Comparison of ENCODE assay signal across 2 cellular contexts in the genomic region with DNA sequence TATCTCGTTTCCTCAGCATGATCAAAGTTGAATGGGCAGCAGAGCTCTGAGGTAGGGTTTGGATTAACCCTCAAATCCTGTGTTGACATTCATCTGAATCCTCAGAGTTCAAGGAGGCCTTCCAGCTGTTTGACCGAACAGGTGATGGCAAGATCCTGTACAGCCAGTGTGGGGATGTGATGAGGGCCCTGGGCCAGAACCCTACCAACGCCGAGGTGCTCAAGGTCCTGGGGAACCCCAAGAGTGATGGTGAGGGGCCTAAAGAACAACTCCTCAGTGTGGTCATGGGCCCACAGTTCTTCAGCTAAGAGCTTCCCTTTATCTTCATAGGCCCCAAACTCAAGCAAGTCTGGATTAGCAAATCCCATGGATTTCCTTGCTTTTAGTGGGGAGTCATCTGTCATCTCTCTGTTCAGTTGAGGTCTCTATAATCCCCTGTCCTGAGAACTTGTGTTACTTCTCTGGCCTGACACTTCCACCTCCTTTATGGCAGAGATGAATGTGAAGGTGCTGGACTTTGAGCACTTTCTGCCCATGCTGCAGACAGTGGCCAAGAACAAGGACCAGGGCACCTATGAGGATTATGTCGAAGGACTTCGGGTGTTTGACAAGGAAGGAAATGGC.
TF ChIP-seq lines count a peak whose summit lies in the region.

No MANE protein-coding gene starts in this region.

TF ChIP-seq in SK-N-SH, 30 proteins besides CTCF, POLR2A, EP300 and RAD21:
- TF ChIP-seq, protein P1, sequence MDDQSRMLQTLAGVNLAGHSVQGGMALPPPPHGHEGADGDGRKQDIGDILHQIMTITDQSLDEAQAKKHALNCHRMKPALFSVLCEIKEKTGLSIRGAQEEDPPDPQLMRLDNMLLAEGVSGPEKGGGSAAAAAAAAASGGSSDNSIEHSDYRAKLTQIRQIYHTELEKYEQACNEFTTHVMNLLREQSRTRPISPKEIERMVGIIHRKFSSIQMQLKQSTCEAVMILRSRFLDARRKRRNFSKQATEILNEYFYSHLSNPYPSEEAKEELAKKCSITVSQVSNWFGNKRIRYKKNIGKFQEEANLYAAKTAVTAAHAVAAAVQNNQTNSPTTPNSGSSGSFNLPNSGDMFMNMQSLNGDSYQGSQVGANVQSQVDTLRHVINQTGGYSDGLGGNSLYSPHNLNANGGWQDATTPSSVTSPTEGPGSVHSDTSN (IDR thresholded peaks at IDR 0.05) = 0 out of 2 replicates have a peak, but pooled peaks have one; percentile 1
- no peak for TF ChIP-seq RFX5 (IDR thresholded peaks at IDR 0.05; ENCODE audit: low read length)
- no peak for TF ChIP-seq SMC3 (IDR thresholded peaks at IDR 0.05; ENCODE audit: low read depth, low read length)
- 0 out of 2 replicates have a peak, but pooled peaks have one; percentile 12 for TF ChIP-seq SIN3A (IDR thresholded peaks at IDR 0.05; ENCODE audit: borderline replicate concordance, low read depth, low read length)

TF ChIP-seq in SK-N-SH treated with all-trans-retinoic acid at 6 μM for 48 hours, 23 proteins besides CTCF, POLR2A, EP300 and RAD21:
- TF ChIP-seq ESRRG (CRISPR knock-in tag; IDR thresholded peaks at IDR 0.05) = no peak
- no peak for TF ChIP-seq BACH2 (CRISPR knock-in tag; IDR thresholded peaks at IDR 0.05; ENCODE audit: borderline replicate concordance)
- TF ChIP-seq ZNF70 (CRISPR knock-in tag; IDR thresholded peaks at IDR 0.05) = no peak
- TF ChIP-seq, protein P2, sequence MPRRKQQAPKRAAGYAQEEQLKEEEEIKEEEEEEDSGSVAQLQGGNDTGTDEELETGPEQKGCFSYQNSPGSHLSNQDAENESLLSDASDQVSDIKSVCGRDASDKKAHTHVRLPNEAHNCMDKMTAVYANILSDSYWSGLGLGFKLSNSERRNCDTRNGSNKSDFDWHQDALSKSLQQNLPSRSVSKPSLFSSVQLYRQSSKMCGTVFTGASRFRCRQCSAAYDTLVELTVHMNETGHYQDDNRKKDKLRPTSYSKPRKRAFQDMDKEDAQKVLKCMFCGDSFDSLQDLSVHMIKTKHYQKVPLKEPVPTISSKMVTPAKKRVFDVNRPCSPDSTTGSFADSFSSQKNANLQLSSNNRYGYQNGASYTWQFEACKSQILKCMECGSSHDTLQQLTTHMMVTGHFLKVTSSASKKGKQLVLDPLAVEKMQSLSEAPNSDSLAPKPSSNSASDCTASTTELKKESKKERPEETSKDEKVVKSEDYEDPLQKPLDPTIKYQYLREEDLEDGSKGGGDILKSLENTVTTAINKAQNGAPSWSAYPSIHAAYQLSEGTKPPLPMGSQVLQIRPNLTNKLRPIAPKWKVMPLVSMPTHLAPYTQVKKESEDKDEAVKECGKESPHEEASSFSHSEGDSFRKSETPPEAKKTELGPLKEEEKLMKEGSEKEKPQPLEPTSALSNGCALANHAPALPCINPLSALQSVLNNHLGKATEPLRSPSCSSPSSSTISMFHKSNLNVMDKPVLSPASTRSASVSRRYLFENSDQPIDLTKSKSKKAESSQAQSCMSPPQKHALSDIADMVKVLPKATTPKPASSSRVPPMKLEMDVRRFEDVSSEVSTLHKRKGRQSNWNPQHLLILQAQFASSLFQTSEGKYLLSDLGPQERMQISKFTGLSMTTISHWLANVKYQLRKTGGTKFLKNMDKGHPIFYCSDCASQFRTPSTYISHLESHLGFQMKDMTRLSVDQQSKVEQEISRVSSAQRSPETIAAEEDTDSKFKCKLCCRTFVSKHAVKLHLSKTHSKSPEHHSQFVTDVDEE (CRISPR knock-in tag; IDR thresholded peaks at IDR 0.05) = no peak
- no peak for TF ChIP-seq ZNF8 (CRISPR knock-in tag; IDR thresholded peaks at IDR 0.05)
